Comparison of ENCODE assay signal across 20 cellular contexts in genomic region chr19:28949535-28949934, GRCh38.
A peak's percentile ranks its signal among the peaks of the same experiment; 100 is the strongest.
DNase-seq lines count a peak whose midpoint lies in the region; ATAC-seq and TF ChIP-seq lines count a peak whose summit lies in the region.
"Had no signal": no experiment of that assay in that cellular context is flagged by ENCODE, and none has a peak within 500 bp of the region (broad histone marks: within the 10 kb centered on the region; RNA-seq: fewer than 3 reads in every experiment).

No MANE protein-coding gene starts in this region.

- CTCF ChIA-PET in WTC11 (lab: Charles Lee): no interaction called here

- no peak for DNase-seq in GM06990 (ENCODE audit: extremely low read depth, insufficient read length)
- DNase-seq in WTC11 (ENCODE audit: low spot score): peak; percentile 21
- DNase-seq in iPS-NIHi11 (ENCODE audit: low spot score): peak; percentile 38
- DNase-seq in right lobe of liver: no peak
- no peak for DNase-seq in SKM-1 treated with dmso at 0.1 percent for 144 hours (lab: John Stamatoyannopoulos, UW; ENCODE audit: unreplicated experiment)
- DNase-seq in NCI-H2029 treated with DMSO at 0.1 percent for 48 hours (lab: John Stamatoyannopoulos, UW): no peak
- DNase-seq in stimulated activated naive CD8-positive, alpha-beta T cell treated with anti-CD3 and anti-CD28 coated beads, Interleukin-15, Interleukin-2, amounts not matched to agents 100 U/mL and 50 U/mL, for 24 hours: no peak
- DNase-seq: C1 segment of cervical spinal cord; CD4-positive, alpha-beta memory T cell; COR-L47; DMS53; KG1; MM.1S; NCI-H2081; NCI-H526 treated with DMSO at 0.1 percent for 48 hours; SHP77 treated with DMSO at 0.1 percent for 48 hours had no signal

- H3K27ac ChIP-seq in right lobe of liver: no peak overlapping the region
- H3K27ac ChIP-seq: RWPE1 had no signal

- H3K9me3 ChIP-seq in right lobe of liver: no peaks in the 10 kb centered on the region
- H3K9me3 ChIP-seq: HAP-1 had no signal

- H3K4me1 Mint-ChIP-seq in WTC11: peaks cover 11% of the 10 kb centered on the region
- H3K4me1 Mint-ChIP-seq: CD4-positive, alpha-beta memory T cell had no signal

- no peaks in the 10 kb centered on the region for H3K4me1 ChIP-seq in right lobe of liver
- H3K4me1 ChIP-seq: HAP-1 had no signal

- intact Hi-C loops in right lobe of liver (cut with DNase I): no loop called here

- no peak overlapping the region for H3K27ac Mint-ChIP-seq in WTC11
- H3K27ac Mint-ChIP-seq: CD4-positive, alpha-beta memory T cell had no signal

- peak; percentile 8 for TF ChIP-seq CTCF in GM06990 (IDR thresholded peaks at IDR 0.05; ENCODE audit: insufficient read depth, low read length, poor library complexity, severe bottlenecking)
- TF ChIP-seq CTCF in WTC11 (IDR thresholded peaks at IDR 0.05): no peak
- no peak for TF ChIP-seq CTCF in right lobe of liver (IDR thresholded peaks at IDR 0.05)

- H3K9me3 Mint-ChIP-seq in WTC11: peaks cover 7% of the 10 kb centered on the region

- no peaks in the 10 kb centered on the region for H3K27me3 ChIP-seq in GM06990 (replicated peaks; ENCODE audit: control insufficient read depth, insufficient read depth, low read length)
- H3K27me3 ChIP-seq in right lobe of liver: no peaks in the 10 kb centered on the region

- H3K27me3 Mint-ChIP-seq in WTC11 (ENCODE audit: low read depth): no peaks in the 10 kb centered on the region; the same call in 1 of the 2 replicates

- H3K36me3 ChIP-seq in GM06990 (ENCODE audit: control insufficient read depth, insufficient read depth, low read length): no peaks in the 10 kb centered on the region
- no peaks in the 10 kb centered on the region for H3K36me3 ChIP-seq in right lobe of liver
- H3K36me3 ChIP-seq: HAP-1 had no signal

- ATAC-seq in WTC11 (peak; percentile 39; the same call in 1 of the 2 replicates), right lobe of liver (no peak)
- ATAC-seq in stimulated activated naive CD8-positive, alpha-beta T cell treated with anti-CD3 and anti-CD28 coated beads, Interleukin-15, Interleukin-2, amounts not matched to agents 100 U/mL and 50 U/mL, for 24 hours: no peak
- ATAC-seq: GM12878, Panc1 had no signal

- H3K4me3 Mint-ChIP-seq in WTC11: no peak overlapping the region
- H3K4me3 Mint-ChIP-seq: CD4-positive, alpha-beta memory T cell had no signal

- WGBS in right lobe of liver (ENCODE audit: insufficient coverage, low coverage, low lambda C conversion rate, missing lambda C conversion rate): 52% methylated on average over 4 of the region's 4 CpGs

- POLR2A ChIA-PET in WTC11 (lab: Charles Lee): interaction anchor here (0.6 kb wide), 1 partner anchor 118 kb away, joined by 3 read pairs; no protein-coding TSS in a partner anchor

- H3K4me3 ChIP-seq in GM06990 (replicated peaks; ENCODE audit: low read depth, low read length) (no peak overlapping the region), right lobe of liver (no peak overlapping the region)
- H3K4me3 ChIP-seq: GM12878, HAP-1 had no signal

- no peak for TF ChIP-seq POLR2A in right lobe of liver (IDR thresholded peaks at IDR 0.05)

- no peaks in the 10 kb centered on the region for H3K36me3 Mint-ChIP-seq in WTC11
- H3K36me3 Mint-ChIP-seq: CD4-positive, alpha-beta memory T cell had no signal

TF ChIP-seq in WTC11, 78 proteins besides CTCF, POLR2A, EP300 and RAD21:
- TF ChIP-seq PRRX2 (CRISPR knock-in tag; IDR thresholded peaks at IDR 0.05): no peak
- no peak for TF ChIP-seq FOXK1 (CRISPR knock-in tag; IDR thresholded peaks at IDR 0.05)
- 0 out of 2 replicates have a peak, but pooled peaks have one; percentile 12 for TF ChIP-seq ZNF121 (CRISPR knock-in tag; IDR thresholded peaks at IDR 0.05)
- no peak for TF ChIP-seq PREB (CRISPR knock-in tag; IDR thresholded peaks at IDR 0.05; ENCODE audit: borderline replicate concordance)
- TF ChIP-seq CDX4 (CRISPR knock-in tag; IDR thresholded peaks at IDR 0.05; ENCODE audit: borderline replicate concordance): no peak

Comparison
In these comparisons a context has a peak if more than half of its experiments do, and no peak if none do; other contexts are left out.
1. DNase-seq: peak in WTC11 (single experiment) and iPS-NIHi11 (single experiment); none in GM06990 (single experiment), right lobe of liver (0 of 3), SKM-1 treated with dmso at 0.1 percent for 144 hours (single experiment), NCI-H2029 treated with DMSO at 0.1 percent for 48 hours (single experiment) and stimulated activated naive CD8-positive, alpha-beta T cell treated with anti-CD3 and anti-CD28 coated beads, Interleukin-15, Interleukin-2, amounts not matched to agents 100 U/mL and 50 U/mL, for 24 hours (single experiment).